ENCODE assay signal across 9 cellular contexts in genomic region chr13:46598140-46598819, GRCh38. TPM values are rescaled to one million over a fixed set of nuclear protein-coding genes. Genes with fewer than 3 reads are reported as not detected.
DNase-seq lines count a peak whose midpoint lies in the region; ATAC-seq, FAIRE-seq and TF ChIP-seq lines count a peak whose summit lies in the region.
"Had no signal": no experiment of that assay in that cellular context is flagged by ENCODE, and none has a peak within 500 bp of the region (broad histone marks: within the 10 kb centered on the region; RNA-seq: fewer than 3 reads in every experiment).

No MANE protein-coding gene starts in this region.

- FAIRE-seq in GM12891 (lab: Jason Lieb, UNC) (no peak), H54 (lab: Jason Lieb, UNC) (no peak)

- H3K27ac ChIP-seq in coronary artery, result peak overlapping the region in 1 of 2 donors; percentile 43

- H3K4me3 ChIP-seq in foreskin fibroblast (ENCODE audit: low read depth in 1 of 2, low read length in 2 of 2) (no peak overlapping the region), coronary artery (no peak overlapping the region)

- no peak for DNase-seq in GM12891 (ENCODE audit: insufficient read length, low spot score)
- peak; percentile 57 for DNase-seq in KG1 (lab: John Stamatoyannopoulos, UW)
- DNase-seq in lung microvascular endothelial cell (ENCODE audit: low read depth in 2 of 2), result peak; percentile 62 to 76
- DNase-seq in foreskin fibroblast, result no peak
- DNase-seq in NCI-H526 (lab: John Stamatoyannopoulos, UW), result no peak
- DNase-seq in H54 (ENCODE audit: insufficient read length, low spot score), result no peak
- DNase-seq in coronary artery (ENCODE audit: low spot score), result no peak
- DNase-seq: NCI-H1694 had no signal

- TF ChIP-seq POLR2A in GM12891 (IDR thresholded peaks at IDR 0.05; ENCODE audit: low read depth, low read length), result no peak
- TF ChIP-seq POLR2A in H54 (IDR thresholded peaks at IDR 0.05; ENCODE audit: low read depth, low read length), result no peak

- peak; percentile 43 for ATAC-seq in GM21447 (IDR thresholded peaks at IDR 0.05; ENCODE audit: unreplicated experiment)

- TF ChIP-seq CTCF in foreskin fibroblast (IDR thresholded peaks at IDR 0.05; ENCODE audit: low read depth, low read length) (no peak), coronary artery (IDR thresholded peaks at IDR 0.05) (no peak)

TF ChIP-seq in GM12891, 5 proteins besides CTCF, POLR2A, EP300 and RAD21:
- no peak for TF ChIP-seq POLR2AphosphoS5 (IDR thresholded peaks at IDR 0.05; ENCODE audit: low read depth, low read length)
- TF ChIP-seq SPI1 (IDR thresholded peaks at IDR 0.05; ENCODE audit: low read depth, low read length), result peak; percentile 71

RNA-seq across cellular contexts. Expression of gene LRCH1, which starts 45.3 kb away (rescaled TPM):
- polyA plus RNA-seq in GM12891 (2012; ENCODE audit: low read depth, missing spikeins), result 19.9 TPM
- 11.5 and 11.8 TPM in 2 replicates for total RNA-seq in lung microvascular endothelial cell

Comparison
In these comparisons a context has a peak if more than half of its experiments do, and no peak if none do; other contexts are left out.
1. DNase-seq: peak in KG1 (single experiment) and lung microvascular endothelial cell (2 of 2); none in GM12891 (single experiment), foreskin fibroblast (0 of 2), NCI-H526 (0 of 2), H54 (single experiment) and coronary artery (single experiment).